ENCODE assay signal across 14 cellular contexts in genomic region chr1:203349757-203350522, GRCh38. TPM values are rescaled to one million over a fixed set of nuclear protein-coding genes. Genes with fewer than 3 reads are reported as not detected.
DNase-seq lines count a peak whose midpoint lies in the region; ATAC-seq and TF ChIP-seq lines count a peak whose summit lies in the region.
"Had no signal": no experiment of that assay in that cellular context is flagged by ENCODE, and none has a peak within 500 bp of the region (broad histone marks: within the 10 kb centered on the region; RNA-seq: fewer than 3 reads in every experiment).

No MANE protein-coding gene starts in this region.

- ATAC-seq in gastroesophageal sphincter: no peak
- ATAC-seq in thoracic aorta (ENCODE audit: insufficient number of reproducible peaks, low FRiP score, low read depth): no peak

- no peak overlapping the region for H3K27ac Mint-ChIP-seq in activated CD4-positive, alpha-beta memory T cell treated with anti-CD3 and anti-CD28 coated beads for 36 hours
- H3K27ac Mint-ChIP-seq: progenitor cell of endocrine pancreas had no signal

- H3K9me3 ChIP-seq in gastroesophageal sphincter: no peaks in the 10 kb centered on the region
- no peaks in the 10 kb centered on the region for H3K9me3 ChIP-seq in thoracic aorta
- H3K9me3 ChIP-seq: BLaER1 treated with 17β-estradiol and CSF1 and Interleukin-3, amounts not matched to agents 10 nM and 100 nM had no signal

- H3K36me3 Mint-ChIP-seq in activated CD4-positive, alpha-beta memory T cell treated with anti-CD3 and anti-CD28 coated beads for 36 hours: no peaks in the 10 kb centered on the region

- H3K4me1 ChIP-seq in gastroesophageal sphincter (peaks cover 0 to 49% (median 0%) of the 10 kb centered on the region in 3 donors), thoracic aorta (ENCODE audit: control insufficient read depth in 1 of 2, low read depth in 2 of 2) (peaks cover 9 to 63% of the 10 kb centered on the region in 2 donors)

- H3K27ac ChIP-seq in gastroesophageal sphincter (peak overlapping the region in 3 of 4 donors; percentile 65 to 71 (median 70)), thoracic aorta (peak overlapping the region; percentile 76 to 92)

- intact Hi-C loops in activated CD4-positive, alpha-beta memory T cell treated with anti-CD3 and anti-CD28 coated beads for 36 hours (cut with micrococcal nuclease): no loop called here

- 53 to 82% methylated on average over 2 of the region's 4 CpGs for WGBS in gastroesophageal sphincter (ENCODE audit: low coverage in 1 of 2), 2 donors

- no peak for TF ChIP-seq POLR2A in gastroesophageal sphincter (IDR thresholded peaks at IDR 0.05)

- no peak for TF ChIP-seq EP300 in gastroesophageal sphincter (IDR thresholded peaks at IDR 0.05)

- H3K36me3 ChIP-seq in gastroesophageal sphincter: no peaks in the 10 kb centered on the region
- peaks cover 10% of the 10 kb centered on the region for H3K36me3 ChIP-seq in thoracic aorta
- H3K36me3 ChIP-seq: BLaER1 treated with 17β-estradiol and CSF1 and Interleukin-3, amounts not matched to agents 10 nM and 100 nM had no signal

- TF ChIP-seq CTCF in gastroesophageal sphincter (IDR thresholded peaks at IDR 0.05) (no peak), thoracic aorta (IDR thresholded peaks at IDR 0.05) (no peak)

- POLR2A ChIA-PET in activated CD4-positive, alpha-beta memory T cell treated with anti-CD3 and anti-CD28 coated beads for 36 hours (lab: Charles Lee): no interaction called here

- H3K4me1 Mint-ChIP-seq in activated CD4-positive, alpha-beta memory T cell treated with anti-CD3 and anti-CD28 coated beads for 36 hours (ENCODE audit: low read depth): peaks cover 9% of the 10 kb centered on the region

- DNase-seq in amygdala (lab: John Stamatoyannopoulos, UW) (peak in 34 of 56 donors; percentile 9 to 77 (median 48)), nucleus accumbens (lab: John Stamatoyannopoulos, UW) (peak in 42 of 56 donors; percentile 7 to 74 (median 39)), thoracic aorta (ENCODE audit: low spot score) (no peak), NCI-H345 (lab: John Stamatoyannopoulos, UW) (no peak), kidney glomerular epithelial cell (lab: John Stamatoyannopoulos, UW) (no peak)
- DNase-seq in activated CD4-positive, alpha-beta memory T cell treated with anti-CD3 and anti-CD28 coated beads for 36 hours: no peak
- DNase-seq: activated gamma-delta T cell treated with Interleukin-2 at 50 U/mL for 16 hours, DND-41, NCI-H2029, NCI-H526 treated with DMSO at 0.1 percent for 48 hours had no signal

- H3K4me3 ChIP-seq in gastroesophageal sphincter (peak overlapping the region in 1 of 2 donors; percentile 40), thoracic aorta (peak overlapping the region; percentile 79)
- H3K4me3 ChIP-seq: BLaER1 treated with 17β-estradiol and CSF1 and Interleukin-3, amounts not matched to agents 10 nM and 100 nM had no signal

- H3K27me3 Mint-ChIP-seq in activated CD4-positive, alpha-beta memory T cell treated with anti-CD3 and anti-CD28 coated beads for 36 hours: peaks cover 25% of the 10 kb centered on the region

- no peaks in the 10 kb centered on the region for H3K9me3 Mint-ChIP-seq in activated CD4-positive, alpha-beta memory T cell treated with anti-CD3 and anti-CD28 coated beads for 36 hours

- CTCF ChIA-PET in activated CD4-positive, alpha-beta memory T cell treated with anti-CD3 and anti-CD28 coated beads for 36 hours (lab: Charles Lee): interaction anchor here (1.1 to 19.3 kb wide), 3 partner anchors 9 to 138 kb away, joined by 7 to 847 read pairs (median 31); no protein-coding TSS in a partner anchor

- H3K27me3 ChIP-seq in gastroesophageal sphincter (no peaks in the 10 kb centered on the region), thoracic aorta (replicated peaks; ENCODE audit: insufficient read depth) (no peaks in the 10 kb centered on the region)
- H3K27me3 ChIP-seq: BLaER1 treated with 17β-estradiol and CSF1 and Interleukin-3, amounts not matched to agents 10 nM and 100 nM had no signal

- H3K4me3 Mint-ChIP-seq in activated CD4-positive, alpha-beta memory T cell treated with anti-CD3 and anti-CD28 coated beads for 36 hours: no peak overlapping the region

RNA-seq across cellular contexts. Expression of gene FMOD, which starts 1.0 kb away (rescaled TPM):
- total RNA-seq in gastroesophageal sphincter (10 to 100 TPM; 19.3 to 53.6 (median 37.9) TPM), thoracic aorta (100 to 1,000 TPM; 190 to 438 TPM)
- total RNA-seq in activated CD4-positive, alpha-beta memory T cell treated with anti-CD3 and anti-CD28 coated beads for 36 hours: 1 to 10 TPM in 1 of 2 experiments, under 1 TPM in 1; 0.95 to 1.9 TPM
- total RNA-seq: HT1080 had no signal

RNA-seq across cellular contexts. Expression of gene BTG2, which starts 44.6 kb away (rescaled TPM):
- total RNA-seq in gastroesophageal sphincter (100 to 1,000 TPM in 3 of 4 donors, 10 to 100 TPM in 1; 74.5 to 169 (median 116) TPM), thoracic aorta (100 to 1,000 TPM; 119 to 164 TPM)
- total RNA-seq in activated CD4-positive, alpha-beta memory T cell treated with anti-CD3 and anti-CD28 coated beads for 36 hours: 100 to 1,000 TPM; 150 TPM

Comparison
In these comparisons a context has a peak if more than half of its experiments do, and no peak if none do; other contexts are left out.
1. DNase-seq: peak in amygdala (34 of 56) and nucleus accumbens (42 of 56); none in thoracic aorta (single experiment), activated CD4-positive, alpha-beta memory T cell treated with anti-CD3 and anti-CD28 coated beads for 36 hours (single experiment), NCI-H345 (single experiment) and kidney glomerular epithelial cell (single experiment).
2. RNA of gene FMOD, which starts 1.0 kb away (total RNA-seq): 190 to 438 TPM in thoracic aorta and 19.3 to 53.6 TPM in gastroesophageal sphincter; 0.95 to 1.9 TPM in activated CD4-positive, alpha-beta memory T cell treated with anti-CD3 and anti-CD28 coated beads for 36 hours; every median in the first group is over 4 times any median in the second.